1 cellular context compared by ENCODE assay signal in the genomic region with DNA sequence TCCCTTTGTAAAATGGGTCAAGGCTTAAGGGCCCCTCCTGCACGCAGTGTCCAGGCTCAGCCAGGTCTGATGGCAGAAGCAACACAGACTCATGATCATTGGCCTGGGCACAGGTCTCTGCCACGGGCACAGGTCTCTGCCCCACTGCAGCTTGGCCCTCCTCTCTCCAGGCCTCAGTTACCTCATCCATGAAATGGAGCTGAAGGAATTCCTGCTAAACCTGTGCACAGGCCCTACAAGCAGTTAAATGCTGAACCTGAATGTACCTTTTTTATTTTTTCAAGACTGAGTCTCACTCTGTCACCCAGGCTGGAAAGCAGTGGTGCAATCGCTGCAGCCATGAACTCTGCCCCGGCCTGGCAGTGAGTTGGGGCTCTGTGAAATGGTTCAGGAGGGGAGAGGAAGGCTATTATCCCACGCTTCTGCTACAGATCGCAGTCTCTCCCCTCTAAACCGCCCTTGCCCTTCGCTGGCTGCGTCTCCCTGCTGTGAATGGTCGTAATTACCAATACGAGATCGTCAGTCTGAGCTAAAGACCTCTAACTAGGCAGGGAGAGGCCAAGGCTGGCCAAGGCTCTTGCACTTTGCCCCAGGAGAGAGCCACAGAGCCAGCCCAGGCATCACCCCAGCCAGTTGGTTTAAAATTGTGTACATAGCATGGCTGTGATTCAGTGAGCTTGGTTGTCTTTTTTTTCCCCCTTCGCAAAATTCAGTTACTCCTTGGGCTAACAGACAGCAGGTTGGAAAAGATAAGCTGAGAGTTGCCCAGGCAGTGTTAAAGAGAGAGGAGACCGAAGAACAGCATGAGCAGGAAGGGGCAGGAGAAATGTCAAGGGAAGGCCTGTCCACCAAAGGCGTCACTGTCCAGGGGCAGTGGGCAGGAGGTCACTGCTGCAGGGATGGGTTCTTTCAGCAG.
TF ChIP-seq lines count a peak whose summit lies in the region.

No MANE protein-coding gene starts in this region.

TF ChIP-seq in liver, 16 proteins besides CTCF, POLR2A, EP300 and RAD21 (continued from another document):
- TF ChIP-seq EGR1 (IDR thresholded peaks at IDR 0.05; ENCODE audit: low read depth in 2 of 2) (no peak), TAF1 (conservative IDR thresholded peaks at IDR 0.05) (peak; percentile 83), HNF4G (IDR thresholded peaks at IDR 0.05) (peak; percentile 86), JUND (IDR thresholded peaks at IDR 0.05) (peak; percentile 47 to 77), FOXA1 (IDR thresholded peaks at IDR 0.05) (peak; percentile 14), SP1 (IDR thresholded peaks at IDR 0.05) (peak; percentile 100), FOXA2 (IDR thresholded peaks at IDR 0.05) (peak; percentile 66), RXRA (IDR thresholded peaks at IDR 0.05) (peak; percentile 89 to 92), HNF4A (conservative IDR thresholded peaks at IDR 0.05) (peak; percentile 91 to 95), GABPA (IDR thresholded peaks at IDR 0.05 in 1 of 2, conservative IDR thresholded peaks at IDR 0.05 in 1 of 2) (no peak)
- TF ChIP-seq, protein P1, sequence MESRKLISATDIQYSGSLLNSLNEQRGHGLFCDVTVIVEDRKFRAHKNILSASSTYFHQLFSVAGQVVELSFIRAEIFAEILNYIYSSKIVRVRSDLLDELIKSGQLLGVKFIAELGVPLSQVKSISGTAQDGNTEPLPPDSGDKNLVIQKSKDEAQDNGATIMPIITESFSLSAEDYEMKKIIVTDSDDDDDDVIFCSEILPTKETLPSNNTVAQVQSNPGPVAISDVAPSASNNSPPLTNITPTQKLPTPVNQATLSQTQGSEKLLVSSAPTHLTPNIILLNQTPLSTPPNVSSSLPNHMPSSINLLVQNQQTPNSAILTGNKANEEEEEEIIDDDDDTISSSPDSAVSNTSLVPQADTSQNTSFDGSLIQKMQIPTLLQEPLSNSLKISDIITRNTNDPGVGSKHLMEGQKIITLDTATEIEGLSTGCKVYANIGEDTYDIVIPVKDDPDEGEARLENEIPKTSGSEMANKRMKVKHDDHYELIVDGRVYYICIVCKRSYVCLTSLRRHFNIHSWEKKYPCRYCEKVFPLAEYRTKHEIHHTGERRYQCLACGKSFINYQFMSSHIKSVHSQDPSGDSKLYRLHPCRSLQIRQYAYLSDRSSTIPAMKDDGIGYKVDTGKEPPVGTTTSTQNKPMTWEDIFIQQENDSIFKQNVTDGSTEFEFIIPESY (IDR thresholded peaks at IDR 0.05) = no peak
- TF ChIP-seq, protein P2, sequence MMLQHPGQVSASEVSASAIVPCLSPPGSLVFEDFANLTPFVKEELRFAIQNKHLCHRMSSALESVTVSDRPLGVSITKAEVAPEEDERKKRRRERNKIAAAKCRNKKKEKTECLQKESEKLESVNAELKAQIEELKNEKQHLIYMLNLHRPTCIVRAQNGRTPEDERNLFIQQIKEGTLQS (IDR thresholded peaks at IDR 0.05) = peak; percentile 6
